ENCODE assay signal across 21 cellular contexts in genomic region chr11:26121466-26121865, GRCh38.
"Had no signal": no experiment of that assay in that cellular context is flagged by ENCODE, and none has a peak within 500 bp of the region (broad histone marks: within the 10 kb centered on the region; RNA-seq: fewer than 3 reads in every experiment).

No MANE protein-coding gene starts in this region.

- H3K27ac ChIP-seq: colonic mucosa, epithelial cell of prostate, esophagus squamous epithelium, gastrocnemius medialis, heart right ventricle, left lung, lower lobe of right lung had no signal

- H3K36me3 ChIP-seq: colonic mucosa, esophagus squamous epithelium, gastrocnemius medialis, heart right ventricle, left lung, lower lobe of right lung had no signal

- DNase-seq: colonic mucosa; cortex of kidney; effector CD8-positive, alpha-beta T cell; effector memory CD8-positive, alpha-beta T cell; endodermal cell; erythroblast; esophagus squamous epithelium; foreskin melanocyte; gastrocnemius medialis; glutamatergic neuron; head of caudate nucleus; heart right ventricle; hippocampal formation; left cardiac atrium; left lung; left ventricle myocardium superior; lower lobe of right lung; mesenchymal stem cell; mucosa of descending colon; naive B cell had no signal

- H3K27me3 ChIP-seq: colonic mucosa, esophagus squamous epithelium, gastrocnemius medialis, heart right ventricle, left lung had no signal

- H3K9me3 ChIP-seq: colonic mucosa, esophagus squamous epithelium, gastrocnemius medialis, lower lobe of right lung had no signal

- H3K4me1 ChIP-seq: colonic mucosa, esophagus squamous epithelium, gastrocnemius medialis, heart right ventricle, left lung, lower lobe of right lung had no signal

- H3K4me3 ChIP-seq: colonic mucosa, esophagus squamous epithelium, gastrocnemius medialis, heart right ventricle, left lung, lower lobe of right lung, mucosa of descending colon had no signal
